In the genomic region with DNA sequence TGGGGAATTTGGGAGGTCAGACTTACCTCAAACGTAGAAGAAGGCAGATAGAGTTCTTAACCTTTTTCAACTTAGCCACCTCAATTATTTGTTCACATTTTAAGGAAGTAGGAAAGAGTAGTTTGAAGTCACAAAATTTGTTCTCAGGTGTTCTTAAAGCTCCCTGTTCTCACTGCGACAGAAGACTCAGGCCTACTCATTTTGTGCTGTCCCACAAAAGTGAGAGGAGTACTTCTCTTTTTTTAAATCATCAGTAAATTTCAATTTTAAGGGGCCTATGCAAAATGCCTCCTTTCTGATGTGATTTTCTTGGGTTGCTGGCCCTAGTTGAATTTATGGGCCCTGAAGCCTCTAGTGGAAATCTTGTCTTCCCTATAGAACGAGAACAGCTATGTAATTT, we compare ENCODE assay signal across 21 cellular contexts.
DNase-seq lines count a peak whose midpoint lies in the region; ATAC-seq and TF ChIP-seq lines count a peak whose summit lies in the region.
"Had no signal": no experiment of that assay in that cellular context is flagged by ENCODE, and none has a peak within 500 bp of the region (broad histone marks: within the 10 kb centered on the region; RNA-seq: fewer than 3 reads in every experiment).

No MANE protein-coding gene starts in this region.

- no peak overlapping the region for H3K4me3 Mint-ChIP-seq in progenitor cell of endocrine pancreas (ENCODE audit: low read depth)
- H3K4me3 Mint-ChIP-seq: activated CD4-positive, alpha-beta memory T cell treated with anti-CD3 and anti-CD28 coated beads, Interleukin-2, amount 10 ng/mL, durations not matched to agents 7 days and 5 days; activated naive CD8-positive, alpha-beta T cell treated with anti-CD3 and anti-CD28 coated beads for 36 hours; activated T-cell treated with anti-CD3 and anti-CD28 coated beads, Interleukin-2, amount 50 U/mL, for 72 hours; natural killer cell treated with Interleukin-12 subunit alpha and Interleukin-12 subunit beta and Interleukin-15 and Interleukin-18, amount 100 ng/mL, for 72 hours had no signal

- TF ChIP-seq CTCF in progenitor cell of endocrine pancreas (IDR thresholded peaks at IDR 0.05; ENCODE audit: unreplicated experiment) = no peak

- POLR2A ChIA-PET in HEK293T (lab: Yijun Ruan, JAX) = no interaction called here

- peaks cover 1% of the 10 kb centered on the region for H3K9me3 Mint-ChIP-seq in progenitor cell of endocrine pancreas (ENCODE audit: low read depth)
- H3K9me3 Mint-ChIP-seq: activated CD4-positive, alpha-beta memory T cell treated with anti-CD3 and anti-CD28 coated beads, Interleukin-2, amount 10 ng/mL, durations not matched to agents 7 days and 5 days; activated T-cell treated with anti-CD3 and anti-CD28 coated beads, Interleukin-2, amount 50 U/mL, for 72 hours; natural killer cell treated with Interleukin-12 subunit alpha and Interleukin-12 subunit beta and Interleukin-15 and Interleukin-18, amount 100 ng/mL, for 72 hours had no signal

- ATAC-seq in GM18907 (IDR thresholded peaks at IDR 0.05; ENCODE audit: unreplicated experiment) (peak; percentile 59), GM21528 (IDR thresholded peaks at IDR 0.05; ENCODE audit: low FRiP score, unreplicated experiment) (peak; percentile 71), HG03066 (IDR thresholded peaks at IDR 0.05; ENCODE audit: low read depth, unreplicated experiment) (peak; percentile 73)
- ATAC-seq: activated T-cell treated with anti-CD3 and anti-CD28 coated beads, Interleukin-2, amount 50 U/mL, for 72 hours; body of pancreas; foreskin keratinocyte; natural killer cell treated with Interleukin-12 subunit alpha and Interleukin-12 subunit beta and Interleukin-15 and Interleukin-18, amount 100 ng/mL, for 72 hours had no signal

- H3K4me1 Mint-ChIP-seq in progenitor cell of endocrine pancreas (ENCODE audit: low read depth) = peaks cover 27% of the 10 kb centered on the region
- H3K4me1 Mint-ChIP-seq: activated CD4-positive, alpha-beta memory T cell treated with anti-CD3 and anti-CD28 coated beads, Interleukin-2, amount 10 ng/mL, durations not matched to agents 7 days and 5 days; activated naive CD8-positive, alpha-beta T cell treated with anti-CD3 and anti-CD28 coated beads for 36 hours had no signal

- peaks cover 13% of the 10 kb centered on the region for H3K36me3 Mint-ChIP-seq in progenitor cell of endocrine pancreas (ENCODE audit: insufficient read depth)
- H3K36me3 Mint-ChIP-seq: natural killer cell treated with Interleukin-12 subunit alpha and Interleukin-12 subunit beta and Interleukin-15 and Interleukin-18, amount 100 ng/mL, for 72 hours had no signal

- no peak for DNase-seq in progenitor cell of endocrine pancreas (ENCODE audit: low spot score, unreplicated experiment)
- no peak for DNase-seq in NCI-H524 (lab: John Stamatoyannopoulos, UW)
- no peak for DNase-seq in SHP77 (lab: John Stamatoyannopoulos, UW)
- DNase-seq in activated CD8-positive, alpha-beta memory T cell treated with anti-CD3 and anti-CD28 coated beads, Interleukin-2, amount 50 U/mL, for 48 hours = no peak
- no peak for DNase-seq in HEK293T (ENCODE audit: extremely low spot score)
- DNase-seq: activated CD4-positive, alpha-beta memory T cell treated with anti-CD3 and anti-CD28 coated beads, Interleukin-2, amount 10 ng/mL, durations not matched to agents 7 days and 5 days; activated naive CD8-positive, alpha-beta T cell treated with anti-CD3 and anti-CD28 coated beads for 36 hours; activated T-cell treated with anti-CD3 and anti-CD28 coated beads, Interleukin-2, amount 50 U/mL, for 72 hours; body of pancreas; COR-L47; cortex of kidney; foreskin keratinocyte; hypothalamus; mesenchymal stem cell; NCI-H1436; NK-92 treated with Interleukin-12 subunit alpha and Interleukin-12 subunit beta, amount 100 ng/mL, for 24 hours; spleen had no signal

- CTCF ChIA-PET in HEK293T (lab: Yijun Ruan, JAX) = no interaction called here

- no peaks in the 10 kb centered on the region for H3K27me3 Mint-ChIP-seq in progenitor cell of endocrine pancreas
- H3K27me3 Mint-ChIP-seq: activated CD4-positive, alpha-beta memory T cell treated with anti-CD3 and anti-CD28 coated beads, Interleukin-2, amount 10 ng/mL, durations not matched to agents 7 days and 5 days; activated naive CD8-positive, alpha-beta T cell treated with anti-CD3 and anti-CD28 coated beads for 36 hours; natural killer cell treated with Interleukin-12 subunit alpha and Interleukin-12 subunit beta and Interleukin-15 and Interleukin-18, amount 100 ng/mL, for 72 hours had no signal

- peak overlapping the region; percentile 1 for H3K27ac Mint-ChIP-seq in progenitor cell of endocrine pancreas
- H3K27ac Mint-ChIP-seq: activated CD4-positive, alpha-beta memory T cell treated with anti-CD3 and anti-CD28 coated beads, Interleukin-2, amount 10 ng/mL, durations not matched to agents 7 days and 5 days; activated naive CD8-positive, alpha-beta T cell treated with anti-CD3 and anti-CD28 coated beads for 36 hours; activated T-cell treated with anti-CD3 and anti-CD28 coated beads, Interleukin-2, amount 50 U/mL, for 72 hours; natural killer cell treated with Interleukin-12 subunit alpha and Interleukin-12 subunit beta and Interleukin-15 and Interleukin-18, amount 100 ng/mL, for 72 hours had no signal

TF ChIP-seq in HEK293T, 16 proteins besides CTCF, POLR2A, EP300 and RAD21:
- TF ChIP-seq, protein P1, sequence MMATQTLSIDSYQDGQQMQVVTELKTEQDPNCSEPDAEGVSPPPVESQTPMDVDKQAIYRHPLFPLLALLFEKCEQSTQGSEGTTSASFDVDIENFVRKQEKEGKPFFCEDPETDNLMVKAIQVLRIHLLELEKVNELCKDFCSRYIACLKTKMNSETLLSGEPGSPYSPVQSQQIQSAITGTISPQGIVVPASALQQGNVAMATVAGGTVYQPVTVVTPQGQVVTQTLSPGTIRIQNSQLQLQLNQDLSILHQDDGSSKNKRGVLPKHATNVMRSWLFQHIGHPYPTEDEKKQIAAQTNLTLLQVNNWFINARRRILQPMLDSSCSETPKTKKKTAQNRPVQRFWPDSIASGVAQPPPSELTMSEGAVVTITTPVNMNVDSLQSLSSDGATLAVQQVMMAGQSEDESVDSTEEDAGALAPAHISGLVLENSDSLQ (IDR thresholded peaks at IDR 0.05) = no peak
- no peak for TF ChIP-seq FOXK2 (IDR thresholded peaks at IDR 0.05)
- TF ChIP-seq CTBP1 (IDR thresholded peaks at IDR 0.05; ENCODE audit: borderline replicate concordance) = no peak
